17 cellular contexts compared by ENCODE assay signal in genomic region chr1:225937048-225937968, GRCh38. TPM values are rescaled to one million over a fixed set of nuclear protein-coding genes. Genes with fewer than 3 reads are reported as not detected.
DNase-seq lines count a peak whose midpoint lies in the region; ATAC-seq, FAIRE-seq and TF ChIP-seq lines count a peak whose summit lies in the region.
"Had no signal": no experiment of that assay in that cellular context is flagged by ENCODE, and none has a peak within 500 bp of the region (broad histone marks: within the 10 kb centered on the region; RNA-seq: fewer than 3 reads in every experiment).

No MANE protein-coding gene starts in this region.

- no peak overlapping the region for H3K9ac ChIP-seq in kidney (ENCODE audit: low read length in 2 of 2)

- no peaks in the 10 kb centered on the region for H3K9me3 Mint-ChIP-seq in activated T-helper 17 cell treated with anti-CD3 and anti-CD28 coated beads, Interleukin-2, amount 50 U/mL, for 72 hours

- H3K27me3 Mint-ChIP-seq in activated T-helper 17 cell treated with anti-CD3 and anti-CD28 coated beads, Interleukin-2, amount 50 U/mL, for 72 hours, result peaks cover 4% of the 10 kb centered on the region

- ATAC-seq in GM18505 (IDR thresholded peaks at IDR 0.05; ENCODE audit: unreplicated experiment) (no peak), heart right ventricle (no peak)
- no peak for ATAC-seq in activated T-helper 17 cell treated with anti-CD3 and anti-CD28 coated beads, Interleukin-2, amount 50 U/mL, for 72 hours (replicated peaks)

- TF ChIP-seq POLR2A in spleen (IDR thresholded peaks at IDR 0.05), result no peak
- TF ChIP-seq POLR2A in GM18505 (IDR thresholded peaks at IDR 0.05; ENCODE audit: borderline replicate concordance, extremely low read depth, insufficient read depth, insufficient read length), result no peak

- DNase-seq in DMS53 (lab: John Stamatoyannopoulos, UW) (peak; percentile 82), NCI-H510A treated with DMSO at 0.1 percent for 48 hours (lab: John Stamatoyannopoulos, UW) (peak; percentile 31), kidney (peak; percentile 44), spleen (peak; percentile 55), heart right ventricle (no peak)
- DNase-seq: EL, IMR-90, Kasumi-1, NCI-H1105 treated with DMSO at 0.1 percent for 48 hours, NCI-H187, PC-9 had no signal

- no peaks in the 10 kb centered on the region for H3K9me3 ChIP-seq in kidney (ENCODE audit: control insufficient read depth in 1 of 2, low read length in 2 of 2)
- H3K9me3 ChIP-seq in spleen, result no peaks in the 10 kb centered on the region
- H3K9me3 ChIP-seq in heart right ventricle, result no peaks in the 10 kb centered on the region

- H3K4me1 ChIP-seq in kidney (ENCODE audit: control insufficient read depth in 1 of 2, insufficient read depth in 1 of 2, low read depth in 1 of 2, low read length in 2 of 2) (peaks cover 0 to 7% of the 10 kb centered on the region in 2 donors), spleen (peaks cover 0 to 17% (median 9%) of the 10 kb centered on the region in 6 donors), heart right ventricle (peaks cover 10 to 30% (median 24%) of the 10 kb centered on the region in 9 donors)

- TF ChIP-seq CTCF in kidney (IDR thresholded peaks at IDR 0.05; ENCODE audit: borderline replicate concordance, extremely low read depth, insufficient read depth) (no peak), spleen (IDR thresholded peaks at IDR 0.05 in 8 of 11, conservative IDR thresholded peaks at IDR 0.05 in 3 of 11) (no peak), heart right ventricle (IDR thresholded peaks at IDR 0.05) (no peak)

- H3K4me1 Mint-ChIP-seq in activated T-helper 17 cell treated with anti-CD3 and anti-CD28 coated beads, Interleukin-2, amount 50 U/mL, for 72 hours, result no peaks in the 10 kb centered on the region

- no peak for FAIRE-seq in kidney (lab: Jason Lieb, UNC)
- FAIRE-seq: GM19239, H54 had no signal

- no peaks in the 10 kb centered on the region for H3K36me3 Mint-ChIP-seq in activated T-helper 17 cell treated with anti-CD3 and anti-CD28 coated beads, Interleukin-2, amount 50 U/mL, for 72 hours (ENCODE audit: low read depth)

- H3K36me3 ChIP-seq in kidney (ENCODE audit: control insufficient read depth in 1 of 2, insufficient read depth in 2 of 2, low read length in 2 of 2) (no peaks in the 10 kb centered on the region), spleen (no peaks in the 10 kb centered on the region), heart right ventricle (no peaks in the 10 kb centered on the region)

- intact Hi-C loops in kidney (cut with DNase I), result no loop called here
- intact Hi-C loops in spleen (cut with DNase I; ENCODE audit: low total_unique reads), result no loop called here
- intact Hi-C loops in heart right ventricle (cut with DNase I), result no loop called here

- H3K4me3 ChIP-seq in kidney (ENCODE audit: low read length in 2 of 2) (no peak overlapping the region), spleen (no peak overlapping the region), heart right ventricle (no peak overlapping the region)
- H3K4me3 ChIP-seq: PC-9 had no signal

- no peak overlapping the region for H3K4me3 Mint-ChIP-seq in activated T-helper 17 cell treated with anti-CD3 and anti-CD28 coated beads, Interleukin-2, amount 50 U/mL, for 72 hours

- H3K27ac Mint-ChIP-seq in activated T-helper 17 cell treated with anti-CD3 and anti-CD28 coated beads, Interleukin-2, amount 50 U/mL, for 72 hours, result no peak overlapping the region

- H3K27ac ChIP-seq in kidney (ENCODE audit: low read depth in 2 of 2, low read length in 2 of 2), result no peak overlapping the region
- no peak overlapping the region for H3K27ac ChIP-seq in spleen
- no peak overlapping the region for H3K27ac ChIP-seq in heart right ventricle
- H3K27ac ChIP-seq: PC-9 had no signal

- H3K27me3 ChIP-seq in spleen (replicated peaks in 1 of 7) (peaks cover 0 to 13% (median 0%) of the 10 kb centered on the region in 7 donors), heart right ventricle (no peaks in the 10 kb centered on the region)

- WGBS in spleen, 5 donors, result 84 to 96% (median 93%) methylated on average over 18 to 21 of the region's 21 CpGs
- WGBS in heart right ventricle, 2 donors, result 95% methylated on average over 21 of the region's 21 CpGs

RNA-seq across cellular contexts. Expression of gene LEFTY2, which starts 3.7 kb away (rescaled TPM):
- total RNA-seq in kidney, result 0.13 TPM
- 0.28 TPM for polyA plus RNA-seq in kidney (ENCODE audit: insufficient read depth, low read depth, low replicate concordance)
- total RNA-seq in spleen, result under 1 TPM in 3 of 7 donors, not detected in 4; 0.34 to 0.54 (median 0.37) TPM
- polyA plus RNA-seq in spleen, result under 1 TPM; 0.06 to 0.65 (median 0.11) TPM
- total RNA-seq in heart right ventricle, result 1 to 10 TPM in 2 of 10 donors, under 1 TPM in 8; 0.23 to 1.4 (median 0.65) TPM
- polyA plus RNA-seq in heart right ventricle, result under 1 TPM; 0.29 to 0.35 TPM
- not detected for total RNA-seq in activated T-helper 17 cell treated with anti-CD3 and anti-CD28 coated beads, Interleukin-2, amount 50 U/mL, for 72 hours
- total RNA-seq: IMR-90, PC-9, SK-MEL-5 had no signal
- polyA plus RNA-seq: BJ, IMR-90 had no signal

RNA-seq across cellular contexts. Expression of gene PYCR2, which starts 13.3 kb away (rescaled TPM):
- total RNA-seq in kidney (79.3 TPM), spleen (10 to 100 TPM; 50.0 to 72.8 (median 67.6) TPM), heart right ventricle (10 to 100 TPM; 53.6 to 77.4 (median 62.7) TPM)
- polyA plus RNA-seq in kidney (ENCODE audit: insufficient read depth, low read depth, low replicate concordance) (72.4 TPM), spleen (10 to 100 TPM; 68.1 to 80.4 (median 79.9) TPM), heart right ventricle (10 to 100 TPM; 42.5 to 96.0 TPM)
- total RNA-seq in activated T-helper 17 cell treated with anti-CD3 and anti-CD28 coated beads, Interleukin-2, amount 50 U/mL, for 72 hours, result 100 to 1,000 TPM in 1 of 2 donors, 10 to 100 TPM in 1; 63.2 to 105 TPM

RNA-seq across cellular contexts. Expression of gene LEFTY1, which starts 48.4 kb away (rescaled TPM):
- 8.6 TPM for total RNA-seq in kidney
- 0.41 TPM for polyA plus RNA-seq in kidney (ENCODE audit: insufficient read depth, low read depth, low replicate concordance)
- total RNA-seq in spleen, result under 1 TPM in 4 of 7 donors, not detected in 3; 0.34 to 0.95 (median 0.48) TPM
- under 1 TPM; 0.06 to 0.09 (median 0.09) TPM for polyA plus RNA-seq in spleen
- under 1 TPM in 7 of 10 donors, not detected in 3; 0.15 to 0.57 (median 0.25) TPM for total RNA-seq in heart right ventricle
- polyA plus RNA-seq in heart right ventricle, result under 1 TPM; 0.15 to 0.77 TPM
- not detected for total RNA-seq in activated T-helper 17 cell treated with anti-CD3 and anti-CD28 coated beads, Interleukin-2, amount 50 U/mL, for 72 hours
- total RNA-seq: IMR-90, PC-9, SK-MEL-5 had no signal
- polyA plus RNA-seq: IMR-90 had no signal

RNA-seq across cellular contexts. Expression of gene TMEM63A, which starts 55.1 kb away (rescaled TPM):
- total RNA-seq in kidney (159 TPM), spleen (100 to 1,000 TPM in 5 of 7 donors, 10 to 100 TPM in 2; 93.9 to 143 (median 122) TPM), heart right ventricle (10 to 100 TPM; 20.9 to 33.5 (median 24.7) TPM)
- polyA plus RNA-seq in kidney (ENCODE audit: insufficient read depth, low read depth, low replicate concordance) (25.5 TPM), spleen (10 to 100 TPM; 15.0 to 47.4 (median 23.6) TPM), heart right ventricle (10 to 100 TPM; 10.4 to 69.1 TPM)
- 100 to 1,000 TPM in 1 of 2 donors, 10 to 100 TPM in 1; 74.9 to 242 TPM for total RNA-seq in activated T-helper 17 cell treated with anti-CD3 and anti-CD28 coated beads, Interleukin-2, amount 50 U/mL, for 72 hours

Comparison
In these comparisons a context has a peak if more than half of its experiments do, and no peak if none do; other contexts are left out.
1. DNase-seq: peak in DMS53 (single experiment), NCI-H510A treated with DMSO at 0.1 percent for 48 hours (single experiment), kidney (single experiment) and spleen (single experiment); none in heart right ventricle (0 of 2).